Comparison of ENCODE assay signal across 8 cellular contexts in the genomic region with DNA sequence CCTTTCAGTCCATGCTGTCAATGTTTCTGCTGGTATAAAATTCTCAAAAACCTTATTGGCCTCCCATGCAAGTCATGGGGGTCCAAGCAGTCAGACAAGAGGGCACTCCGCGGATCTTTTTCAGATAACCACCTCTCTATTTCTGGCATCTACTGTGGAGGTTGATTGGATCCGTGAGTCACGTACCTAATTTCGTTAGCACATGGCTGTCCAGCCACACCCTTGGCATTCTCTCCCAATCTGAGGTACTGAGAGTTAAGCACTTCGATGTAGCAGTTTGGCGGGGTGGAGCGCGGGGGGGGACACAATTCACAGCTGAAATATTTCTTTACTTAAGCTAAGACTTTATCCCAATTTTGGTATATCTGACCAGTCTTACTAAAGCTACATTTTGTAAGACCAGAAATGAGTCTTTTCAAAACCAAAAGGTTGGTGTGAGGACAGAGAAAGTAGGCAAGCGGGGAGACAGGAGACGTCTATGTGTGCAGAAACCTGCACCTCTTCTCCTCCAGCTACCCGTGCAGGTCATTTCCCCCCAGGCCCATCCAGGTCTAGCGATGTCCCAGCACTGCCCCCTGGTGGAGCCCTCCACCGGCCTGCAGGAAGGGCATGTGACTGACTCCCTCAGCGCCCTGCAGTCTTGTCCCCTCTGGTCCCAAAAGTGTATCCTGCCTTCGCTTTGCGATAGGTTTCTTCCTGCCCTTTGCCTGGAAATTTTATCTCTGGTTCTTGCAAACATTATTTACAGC.
DNase-seq lines count a peak whose midpoint lies in the region; ATAC-seq, FAIRE-seq and TF ChIP-seq lines count a peak whose summit lies in the region.

No MANE protein-coding gene starts in this region.

- TF ChIP-seq CTCF in D721Med (IDR thresholded peaks at IDR 0.05; ENCODE audit: insufficient read depth, missing control alignments) (peak; percentile 6), ovary (IDR thresholded peaks at IDR 0.05) (no peak)

- H3K36me3 Mint-ChIP-seq in effector memory CD8-positive, alpha-beta T cell (ENCODE audit: insufficient read depth): no peaks in the 10 kb centered on the region

- DNase-seq in D721Med (ENCODE audit: insufficient read length, low spot score) (no peak), ovary (peak in 3 of 5 donors; percentile 16 to 51 (median 44)), GOT3 (lab: John Stamatoyannopoulos, UW) (no peak), NCI-H446 (lab: John Stamatoyannopoulos, UW) (no peak), cortex of kidney (lab: John Stamatoyannopoulos, UW) (no peak)
- peak; percentile 2 to 57 (median 16) for DNase-seq in activated CD4-positive, CD25-positive, alpha-beta regulatory T cell (lab: John Stamatoyannopoulos, UW)
- DNase-seq in effector memory CD8-positive, alpha-beta T cell: peak; percentile 19 to 39 (median 27)

- no peak overlapping the region for H3K4me3 Mint-ChIP-seq in effector memory CD8-positive, alpha-beta T cell

- WGBS in ovary, 3 donors: 85 to 89% (median 87%) methylated on average over 17 of the region's 17 CpGs

- intact Hi-C loops in ovary (cut with DNase I): loop anchor here in 1 of 4 donors (10.0 kb wide), 1 partner anchor 853 kb away; no protein-coding TSS in a partner anchor

- H3K27ac Mint-ChIP-seq in effector memory CD8-positive, alpha-beta T cell: no peak overlapping the region

- H3K4me3 ChIP-seq in ovary: no peak overlapping the region

- no peaks in the 10 kb centered on the region for H3K36me3 ChIP-seq in ovary

- no peaks in the 10 kb centered on the region for H3K9me3 ChIP-seq in ovary

- no peak for TF ChIP-seq POLR2A in ovary (IDR thresholded peaks at IDR 0.05)

- no peaks in the 10 kb centered on the region for H3K27me3 ChIP-seq in ovary

- H3K27ac ChIP-seq in ovary: no peak overlapping the region

- H3K4me1 ChIP-seq in ovary (ENCODE audit: insufficient read depth): peaks cover 1% of the 10 kb centered on the region

- H3K4me1 Mint-ChIP-seq in effector memory CD8-positive, alpha-beta T cell (ENCODE audit: low read depth in 2 of 2): peaks cover 0 to 1% of the 10 kb centered on the region in 2 donors

- no peak for FAIRE-seq in D721Med (lab: Jason Lieb, UNC)

- no peaks in the 10 kb centered on the region for H3K27me3 Mint-ChIP-seq in effector memory CD8-positive, alpha-beta T cell

- H3K9me3 Mint-ChIP-seq in effector memory CD8-positive, alpha-beta T cell: no peaks in the 10 kb centered on the region

- TF ChIP-seq EP300 in ovary (IDR thresholded peaks at IDR 0.05): no peak

- ATAC-seq in HG03520 (IDR thresholded peaks at IDR 0.05; ENCODE audit: unreplicated experiment): peak; percentile 65
- ATAC-seq in effector memory CD8-positive, alpha-beta T cell (replicated peaks): peak; percentile 54

Comparison
In these comparisons a context has a peak if more than half of its experiments do, and no peak if none do; other contexts are left out.
1. DNase-seq: peak in activated CD4-positive, CD25-positive, alpha-beta regulatory T cell (4 of 4), effector memory CD8-positive, alpha-beta T cell (3 of 3) and ovary (3 of 5); none in D721Med (single experiment), GOT3 (single experiment), NCI-H446 (0 of 2) and cortex of kidney (single experiment).